ENCODE assay signal across 8 cellular contexts in genomic region chr20:19784511-19785172, GRCh38. TPM values are rescaled to one million over a fixed set of nuclear protein-coding genes. Genes with fewer than 3 reads are reported as not detected.
DNase-seq lines count a peak whose midpoint lies in the region; ATAC-seq and TF ChIP-seq lines count a peak whose summit lies in the region.

No MANE protein-coding gene starts in this region.

- peak overlapping the region; percentile 29 to 59 (median 43) for H3K4me3 Mint-ChIP-seq in brain

- TF ChIP-seq CTCF in brain (conservative IDR thresholded peaks at IDR 0.05): peak; percentile 83 to 86

- H3K36me3 Mint-ChIP-seq in brain: peaks cover 15% of the 10 kb centered on the region

- H3K4me1 Mint-ChIP-seq in brain: peaks cover 37% of the 10 kb centered on the region

- peak overlapping the region in 12 of 21 experiments; percentile 23 to 72 (median 56) for H3K27ac ChIP-seq in skin epidermis

- H3K4me1 ChIP-seq in NT2/D1 (ENCODE audit: insufficient read depth, insufficient read length): no peaks in the 10 kb centered on the region

- peak overlapping the region; percentile 27 for H3K9ac ChIP-seq in NT2/D1 (ENCODE audit: insufficient read length, low read depth)

- peak; percentile 81 for DNase-seq in SIG-M5 treated with dmso at 0.1 percent for 504 hours (lab: John Stamatoyannopoulos, UW; ENCODE audit: unreplicated experiment)
- no peak for DNase-seq in SIG-M5 (lab: John Stamatoyannopoulos, UW)
- DNase-seq in NT2/D1 (ENCODE audit: low read depth, low spot score): peak; percentile 25
- peak; percentile 65 for DNase-seq in iPS-NIHi7 (ENCODE audit: extremely low spot score)

- peak overlapping the region; percentile 26 to 87 (median 80) for H3K27ac Mint-ChIP-seq in brain

- no peak for ATAC-seq in GM21447 (IDR thresholded peaks at IDR 0.05; ENCODE audit: unreplicated experiment)

- TF ChIP-seq EP300 in Ishikawa (IDR thresholded peaks at IDR 0.05; ENCODE audit: borderline replicate concordance): no peak

- peak; percentile 82 for TF ChIP-seq RAD21 in Ishikawa (IDR thresholded peaks at IDR 0.05; ENCODE audit: low read depth)

- H3K9me3 Mint-ChIP-seq in brain: peaks cover 4 to 14% (median 10%) of the 10 kb centered on the region in 5 experiments

- no peaks in the 10 kb centered on the region for H3K36me3 ChIP-seq in NT2/D1 (ENCODE audit: insufficient read depth, insufficient read length, low read length)

- H3K4me3 ChIP-seq in NT2/D1 (ENCODE audit: insufficient read length, low read depth): no peak overlapping the region
- H3K4me3 ChIP-seq in skin epidermis: no peak overlapping the region

- 0 out of 2 replicates have a peak, but pooled peaks cover 13% of the 10 kb centered on the region for H3K9me3 ChIP-seq in NT2/D1 (ENCODE audit: insufficient read depth, low read length)

- no peaks in the 10 kb centered on the region for H3K27me3 Mint-ChIP-seq in brain

- no peaks in the 10 kb centered on the region for H3K27me3 ChIP-seq in NT2/D1 (ENCODE audit: insufficient read depth, insufficient read length)

TF ChIP-seq in Ishikawa, 13 proteins besides CTCF, POLR2A, EP300 and RAD21:
- TF ChIP-seq MAX (IDR thresholded peaks at IDR 0.05): peak; percentile 27; the same call in 1 of the 2 replicates
- no peak for TF ChIP-seq YY1 (IDR thresholded peaks at IDR 0.05; ENCODE audit: low read depth)
- 0 out of 2 replicates have a peak, but pooled peaks have one; percentile 67 for TF ChIP-seq EGR1 (IDR thresholded peaks at IDR 0.05)

RNA-seq across cellular contexts. Expression of gene RIN2, which starts 26.6 kb away (rescaled TPM):
- 13.4 TPM for polyA plus RNA-seq in brain (ENCODE audit: insufficient read depth, low read depth, low replicate concordance)
